ENCODE assay signal across 8 cellular contexts in the genomic region with DNA sequence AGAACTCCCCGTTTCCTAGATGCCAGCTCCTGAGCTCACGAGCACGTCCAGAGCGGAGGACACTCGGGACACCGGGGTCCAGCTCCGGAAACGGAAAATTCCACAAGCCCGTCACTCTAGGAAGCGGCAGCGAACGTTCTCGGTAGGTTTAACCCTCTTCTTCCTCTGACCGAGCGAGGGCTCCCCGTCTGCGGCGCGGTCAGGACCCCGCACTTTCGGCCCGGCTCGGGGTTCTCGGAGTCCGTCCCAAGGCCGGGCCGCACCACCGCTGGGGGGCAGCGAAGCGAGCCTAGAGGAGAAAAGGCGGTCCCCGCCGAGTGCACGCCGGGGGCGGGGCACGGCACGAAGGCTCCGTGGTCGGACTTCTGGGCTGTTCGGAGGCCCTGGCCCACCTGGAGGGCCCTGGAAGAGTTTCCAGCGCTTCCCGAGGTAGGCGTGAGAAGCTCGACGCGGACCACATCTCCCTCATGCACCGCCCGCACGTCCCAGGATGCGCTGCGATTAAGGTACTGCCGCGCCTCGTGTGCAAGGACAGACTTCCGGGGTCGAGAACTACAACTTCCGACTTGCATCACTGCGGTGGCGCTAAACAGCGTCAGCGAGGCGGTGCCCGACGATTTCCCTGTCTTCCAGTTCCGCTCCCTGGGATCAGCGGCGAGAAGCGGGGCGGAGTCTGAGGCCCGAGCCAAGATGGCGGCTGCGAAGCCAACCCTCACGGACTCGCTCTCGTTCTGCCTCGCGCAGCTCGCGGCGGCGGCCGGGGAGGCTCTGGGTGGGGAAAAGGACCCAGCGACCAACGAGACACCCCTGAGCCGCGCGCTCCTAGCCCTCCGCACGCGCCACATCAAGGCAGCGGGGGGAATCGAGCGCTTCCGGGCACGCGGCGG. TPM values are rescaled to one million over a fixed set of nuclear protein-coding genes. Genes with fewer than 3 reads are reported as not detected.
DNase-seq lines count a peak whose midpoint lies in the region; ATAC-seq and TF ChIP-seq lines count a peak whose summit lies in the region.

A gene with protein sequence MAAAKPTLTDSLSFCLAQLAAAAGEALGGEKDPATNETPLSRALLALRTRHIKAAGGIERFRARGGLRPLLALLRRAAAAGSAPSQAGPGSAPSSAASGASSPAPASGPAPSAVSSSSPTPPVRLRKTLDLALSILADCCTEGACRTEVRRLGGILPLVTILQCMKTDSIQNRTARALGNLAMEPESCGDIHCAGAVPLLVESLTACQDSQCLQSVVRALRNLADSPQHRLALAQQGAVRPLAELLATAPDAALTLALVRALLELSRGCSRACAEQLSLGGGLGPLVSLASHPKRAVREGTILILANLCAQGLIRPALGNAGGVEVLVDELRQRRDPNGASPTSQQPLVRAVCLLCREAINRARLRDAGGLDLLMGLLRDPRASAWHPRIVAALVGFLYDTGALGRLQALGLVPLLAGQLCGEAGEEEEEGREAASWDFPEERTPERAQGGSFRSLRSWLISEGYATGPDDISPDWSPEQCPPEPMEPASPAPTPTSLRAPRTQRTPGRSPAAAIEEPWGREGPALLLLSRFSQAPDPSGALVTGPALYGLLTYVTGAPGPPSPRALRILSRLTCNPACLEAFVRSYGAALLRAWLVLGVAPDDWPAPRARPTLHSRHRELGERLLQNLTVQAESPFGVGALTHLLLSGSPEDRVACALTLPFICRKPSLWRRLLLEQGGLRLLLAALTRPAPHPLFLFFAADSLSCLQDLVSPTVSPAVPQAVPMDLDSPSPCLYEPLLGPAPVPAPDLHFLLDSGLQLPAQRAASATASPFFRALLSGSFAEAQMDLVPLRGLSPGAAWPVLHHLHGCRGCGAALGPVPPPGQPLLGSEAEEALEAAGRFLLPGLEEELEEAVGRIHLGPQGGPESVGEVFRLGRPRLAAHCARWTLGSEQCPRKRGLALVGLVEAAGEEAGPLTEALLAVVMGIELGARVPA (plus strand): TSS at position 667 of the 887 bp plus-strand sequence. CDS start 24 bp downstream, at position 691.

- peaks cover 17 to 38% (median 26%) of the 10 kb centered on the region in 3 donors for H3K4me1 Mint-ChIP-seq in IgD-negative memory B cell

- H3K4me3 Mint-ChIP-seq in IgD-negative memory B cell, result peak within 1 kb of the TSS; percentile 93 to 98 (median 95)

- no peaks in the 10 kb centered on the region for H3K9me3 Mint-ChIP-seq in IgD-negative memory B cell

- H3K27ac Mint-ChIP-seq in IgD-negative memory B cell, result peak within 1 kb of the TSS; percentile 94 to 99 (median 98)

- no peaks in the 10 kb centered on the region for H3K27me3 Mint-ChIP-seq in IgD-negative memory B cell

- peak; percentile 34 for TF ChIP-seq CTCF in epithelial cell of esophagus (IDR thresholded peaks at IDR 0.05; ENCODE audit: insufficient read depth, low read depth, low read length, missing control alignments)

- H3K4me3 ChIP-seq in epithelial cell of esophagus (ENCODE audit: low read length), result peak within 1 kb of the TSS; percentile 93

- peaks cover 5% of the 10 kb centered on the region for H3K36me3 Mint-ChIP-seq in IgD-negative memory B cell

- DNase-seq in DMS153 treated with DMSO at 0.1 percent for 48 hours (lab: John Stamatoyannopoulos, UW; ENCODE audit: unreplicated experiment) (peak; percentile 85), OCI-M1 (lab: John Stamatoyannopoulos, UW) (peak; percentile 99), activated T-cell treated with anti-CD3 and anti-CD28 coated beads for 4 hours (peak; percentile 91), epithelial cell of esophagus (ENCODE audit: low read depth) (peak; percentile 99), mucosa of gallbladder (ENCODE audit: low spot score) (peak; percentile 98)
- peak; percentile 92 to 95 for DNase-seq in stimulated activated CD8-positive, alpha-beta memory T cell treated with anti-CD3 and anti-CD28 coated beads, Interleukin-4, amount 100 ng/mL, for 4 hours (ENCODE audit: low read depth in 2 of 2, low spot score in 1 of 2)

- ATAC-seq in GM21529 (IDR thresholded peaks at IDR 0.05; ENCODE audit: unreplicated experiment), result peak; percentile 77

RNA-seq across cellular contexts. Expression of the gene that starts here (rescaled TPM):
- polyA plus RNA-seq in IgD-negative memory B cell, result 9.5 TPM
- total RNA-seq in mucosa of gallbladder, result 14.6 TPM

Comparison
In these comparisons a context has a peak if more than half of its experiments do, and no peak if none do; other contexts are left out.
1. Peak in every context shown above with its lines: DNase-seq, ATAC-seq and H3K4me3 ChIP-seq.